9 cellular contexts compared by ENCODE assay signal in the genomic region with DNA sequence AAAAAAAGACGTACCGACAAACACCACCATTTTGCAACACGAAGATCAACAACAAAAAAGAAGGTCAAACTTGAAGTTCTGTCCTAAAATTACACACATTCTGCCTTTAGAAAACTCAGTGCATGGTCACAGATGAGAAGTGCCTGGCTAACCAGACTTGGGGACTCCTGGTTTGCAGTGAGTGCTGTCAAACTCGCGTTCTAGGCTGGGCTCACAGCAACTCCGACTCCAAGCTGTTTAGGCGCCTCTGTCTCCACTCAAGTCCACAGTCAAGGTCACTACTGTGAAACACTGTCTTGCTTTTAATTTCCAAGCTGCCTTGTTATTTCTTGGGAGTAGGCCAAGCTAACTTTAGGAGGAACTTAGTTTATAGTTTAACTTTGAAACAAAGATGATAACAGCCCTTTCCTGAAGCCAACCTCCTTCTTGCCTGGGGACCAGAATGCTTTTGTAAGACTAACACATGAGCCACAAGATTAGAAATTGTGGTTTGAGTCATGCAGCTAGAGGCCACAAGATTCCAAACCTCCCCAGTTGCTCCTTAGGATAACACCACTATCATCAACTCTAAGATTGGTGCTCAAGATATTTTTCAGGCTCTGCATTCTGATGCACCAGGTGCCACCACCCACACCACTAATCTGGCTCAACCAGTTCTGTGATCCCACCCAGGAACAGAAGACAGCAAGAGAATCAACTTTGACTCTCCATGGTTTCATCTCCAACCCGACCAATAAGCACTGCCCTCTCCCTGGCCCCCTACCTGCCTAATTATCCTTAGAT. TPM values are rescaled to one million over a fixed set of nuclear protein-coding genes. Genes with fewer than 3 reads are reported as not detected.
DNase-seq lines count a peak whose midpoint lies in the region; ATAC-seq and TF ChIP-seq lines count a peak whose summit lies in the region.
"Had no signal": no experiment of that assay in that cellular context is flagged by ENCODE, and none has a peak within 500 bp of the region (broad histone marks: within the 10 kb centered on the region; RNA-seq: fewer than 3 reads in every experiment).

No MANE protein-coding gene starts in this region.

- H3K14ac ChIP-seq in mesenchymal stem cell (ENCODE audit: low read length in 2 of 2) = no peak overlapping the region

- peaks cover 4% of the 10 kb centered on the region for H3K9me3 ChIP-seq in mesenchymal stem cell (ENCODE audit: control insufficient read depth, low read length)
- H3K9me3 ChIP-seq in upper lobe of left lung = no peaks in the 10 kb centered on the region

- H3K9ac ChIP-seq in mesenchymal stem cell (ENCODE audit: low read length) = peak overlapping the region; percentile 84

- no peak overlapping the region for H3K4me2 ChIP-seq in mesenchymal stem cell (ENCODE audit: low read length, poor library complexity, severe bottlenecking)

- no peak overlapping the region for H3K18ac ChIP-seq in mesenchymal stem cell (ENCODE audit: low read depth in 1 of 2, low read length in 2 of 2)

- ATAC-seq in upper lobe of left lung (ENCODE audit: low FRiP score in 2 of 2) = no peak

- no peaks in the 10 kb centered on the region for H3K27me3 ChIP-seq in mesenchymal stem cell (ENCODE audit: control insufficient read depth in 1 of 2, insufficient read depth in 1 of 2, low read length in 2 of 2)
- no peaks in the 10 kb centered on the region for H3K27me3 ChIP-seq in upper lobe of left lung

- H3K4me3 ChIP-seq in AG10803 (ENCODE audit: low read length) = peak overlapping the region; percentile 65; the same call in 1 of the 2 replicates
- H3K4me3 ChIP-seq in mesenchymal stem cell (ENCODE audit: insufficient read depth in 1 of 2, low read depth in 1 of 2, low read length in 2 of 2) = peak overlapping the region in 1 of 2 experiments; percentile 84
- H3K4me3 ChIP-seq in upper lobe of left lung = peak overlapping the region in 1 of 4 donors; percentile 97

- H3K4ac ChIP-seq in mesenchymal stem cell (ENCODE audit: low read depth in 1 of 2, low read length in 2 of 2) = peak overlapping the region in 1 of 2 experiments; percentile 87

- DNase-seq in AG10803 (ENCODE audit: low read depth) (no peak), HUDEP-2 (lab: John Stamatoyannopoulos, UW; ENCODE audit: unreplicated experiment in 76 of 76) (peak in 74 of 76 experiments; percentile 27 to 99 (median 76)), amniotic epithelial cell (ENCODE audit: low read depth) (peak; percentile 95), mesenchymal stem cell (peak; percentile 74), NCI-H1694 (lab: John Stamatoyannopoulos, UW) (no peak), DMS153 (lab: John Stamatoyannopoulos, UW) (no peak), NCI-H2227 (lab: John Stamatoyannopoulos, UW; ENCODE audit: unreplicated experiment) (no peak), upper lobe of left lung (no peak)
- DNase-seq: stimulated activated CD4-positive, alpha-beta T cell treated with anti-CD3 and anti-CD28 coated beads, Interleukin-4, amount 100 ng/mL, for 4 hours had no signal

- no peak overlapping the region for H4K91ac ChIP-seq in mesenchymal stem cell (ENCODE audit: low read length)

- H2AK5ac ChIP-seq in mesenchymal stem cell (ENCODE audit: low read length, severe bottlenecking) = peak overlapping the region; percentile 13

- H2BK5ac ChIP-seq in mesenchymal stem cell (ENCODE audit: low read depth, low read length, poor library complexity, severe bottlenecking) = no peak overlapping the region

- H4K8ac ChIP-seq in mesenchymal stem cell (ENCODE audit: low read length) = peak overlapping the region; percentile 76

- TF ChIP-seq CTCF in AG10803 (conservative IDR thresholded peaks at IDR 0.05; ENCODE audit: low read length) (no peak), upper lobe of left lung (IDR thresholded peaks at IDR 0.05) (no peak)

- H3K36me3 ChIP-seq in mesenchymal stem cell (ENCODE audit: control insufficient read depth in 1 of 2, insufficient read depth in 2 of 2, low read depth in 1 of 2, low read length in 2 of 2) (peaks cover 17 to 18% of the 10 kb centered on the region in 2 experiments), upper lobe of left lung (peaks cover 0 to 15% (median 8%) of the 10 kb centered on the region in 4 donors)

- H3K4me1 ChIP-seq in mesenchymal stem cell (ENCODE audit: control insufficient read depth, insufficient read depth, low read depth, low read length) (peaks cover 18% of the 10 kb centered on the region), upper lobe of left lung (peaks cover 11 to 31% (median 20%) of the 10 kb centered on the region in 4 donors)

- no peak overlapping the region for H2BK12ac ChIP-seq in mesenchymal stem cell (ENCODE audit: low read length in 2 of 2)

- WGBS in mesenchymal stem cell = 96% methylated on average over 8 of the region's 8 CpGs
- WGBS in upper lobe of left lung, 2 donors = 89% methylated on average over 8 of the region's 8 CpGs

- no peak for TF ChIP-seq EP300 in upper lobe of left lung (IDR thresholded peaks at IDR 0.05)

- H3K23ac ChIP-seq in mesenchymal stem cell (ENCODE audit: low read length in 2 of 2) = no peak overlapping the region

- H2AFZ ChIP-seq in mesenchymal stem cell (ENCODE audit: low read depth, low read length) = no peak overlapping the region

- peaks cover 27% of the 10 kb centered on the region for H3K79me1 ChIP-seq in mesenchymal stem cell (replicated peaks; ENCODE audit: low read length, poor library complexity, severe bottlenecking)

- H3K27ac ChIP-seq in mesenchymal stem cell (ENCODE audit: low read length, poor library complexity, severe bottlenecking) (no peak overlapping the region), upper lobe of left lung (no peak overlapping the region)

- TF ChIP-seq POLR2A in upper lobe of left lung (IDR thresholded peaks at IDR 0.05) = no peak

- no peak overlapping the region for H2BK120ac ChIP-seq in mesenchymal stem cell (ENCODE audit: low read depth, low read length)

- H2BK15ac ChIP-seq in mesenchymal stem cell (ENCODE audit: low read depth, poor library complexity, severe bottlenecking) = no peak overlapping the region

RNA-seq across cellular contexts. Expression of a gene that starts 1.1 kb away (rescaled TPM):
- 20.2 TPM for polyA plus RNA-seq in mesenchymal stem cell (2013, experiment 1 of 2)
- 15.3 TPM for polyA plus RNA-seq in mesenchymal stem cell (2013, experiment 2 of 2)
- 10 to 100 TPM; 18.2 to 35.6 (median 26.4) TPM for total RNA-seq in upper lobe of left lung

RNA-seq across cellular contexts. Expression of a gene that starts 1.7 kb away (rescaled TPM):
- 5.7 TPM for polyA plus RNA-seq in mesenchymal stem cell (2013, experiment 1 of 2)
- polyA plus RNA-seq in mesenchymal stem cell (2013, experiment 2 of 2) = 5.0 TPM
- 10 to 100 TPM; 10.3 to 24.4 (median 20.9) TPM for total RNA-seq in upper lobe of left lung

Comparison
In these comparisons a context has a peak if more than half of its experiments do, and no peak if none do; other contexts are left out.
1. DNase-seq: peak in HUDEP-2 (74 of 76), amniotic epithelial cell (single experiment) and mesenchymal stem cell (single experiment); none in AG10803 (single experiment), NCI-H1694 (single experiment), DMS153 (single experiment), NCI-H2227 (single experiment) and upper lobe of left lung (0 of 2).